Comparison of ENCODE assay signal across 8 cellular contexts in the genomic region with DNA sequence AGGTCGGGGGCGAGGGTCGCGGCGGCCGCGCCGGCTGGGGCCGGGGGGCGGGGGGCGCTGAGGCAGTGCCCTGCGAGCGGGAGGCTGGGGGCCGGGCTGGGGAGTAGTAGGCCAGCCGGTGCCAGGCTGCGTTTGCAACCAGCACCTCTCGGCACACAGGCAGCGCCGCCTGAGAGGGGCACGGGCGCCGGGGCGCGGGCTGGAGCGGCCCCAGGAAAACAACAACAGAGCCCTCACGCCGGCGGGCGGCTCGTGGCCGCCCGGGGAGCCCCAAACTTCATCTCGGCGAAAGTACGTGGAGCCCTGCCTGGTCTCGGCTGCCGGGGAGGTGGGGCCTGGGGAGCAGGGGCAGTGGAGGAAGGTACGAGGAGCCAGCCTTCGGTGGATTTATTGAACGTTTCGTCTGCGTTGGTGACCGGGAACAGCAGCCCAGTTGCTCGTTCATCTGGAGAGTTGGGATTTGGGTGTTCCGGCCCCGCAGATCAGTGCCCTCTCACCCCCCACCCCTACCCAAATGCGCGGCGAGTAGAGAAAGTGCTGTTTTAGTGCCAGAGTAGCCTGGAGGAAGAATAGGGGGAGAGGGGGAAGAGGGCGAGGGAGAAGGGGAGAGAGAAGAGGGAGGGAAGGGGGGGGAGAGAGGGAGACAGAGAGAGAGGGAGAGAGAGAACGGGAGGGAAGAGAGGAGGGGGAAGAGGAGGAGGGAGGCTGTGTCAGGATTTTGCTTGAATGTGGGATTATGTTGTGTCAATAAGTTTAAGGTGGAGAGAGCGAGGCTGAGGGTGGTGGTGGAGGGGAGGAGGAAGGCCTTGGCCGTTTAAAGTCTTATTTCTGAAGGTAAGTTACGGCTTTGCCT. TPM values are rescaled to one million over a fixed set of nuclear protein-coding genes. Genes with fewer than 3 reads are reported as not detected.
DNase-seq lines count a peak whose midpoint lies in the region; ATAC-seq and TF ChIP-seq lines count a peak whose summit lies in the region.

No MANE protein-coding gene starts in this region.

- TF ChIP-seq POLR2A in Peyer's patch (IDR thresholded peaks at IDR 0.05) = no peak

- H3K36me3 Mint-ChIP-seq in CD14-positive monocyte = peaks cover 3 to 12% of the 10 kb centered on the region in 2 donors
- H3K36me3 Mint-ChIP-seq in activated T-helper 2 cell treated with anti-CD3 and anti-CD28 coated beads, Interferon-gamma antibody, Interleukin-2, Interleukin-4, amounts not matched to agents 10 μg/mL and 5 μg/mL and 100 μg/mL, durations not matched to agents 14 hours and 24 hours and 36 hours (ENCODE audit: low read depth) = peaks cover 17% of the 10 kb centered on the region
- H3K36me3 Mint-ChIP-seq in naive thymus-derived CD8-positive, alpha-beta T cell = peaks cover 3 to 26% (median 9%) of the 10 kb centered on the region in 3 donors

- no peaks in the 10 kb centered on the region for H3K27me3 ChIP-seq in Peyer's patch

- POLR2A ChIA-PET in naive thymus-derived CD8-positive, alpha-beta T cell (lab: Charles Lee) = interaction anchor here (0.7 to 1.8 kb wide), 8 partner anchors 8 to 701 kb away, joined by 3 to 6 read pairs (median 4); no protein-coding TSS in a partner anchor

- H3K27ac ChIP-seq in Peyer's patch (peak overlapping the region; percentile 90 to 97 (median 96)), temporal lobe (ENCODE audit: low read depth, low read length) (peak overlapping the region; percentile 79)

- intact Hi-C loops in CD14-positive monocyte (cut with micrococcal nuclease) = no loop called here
- intact Hi-C loops in activated T-helper 2 cell treated with anti-CD3 and anti-CD28 coated beads, Interferon-gamma antibody, Interleukin-2, Interleukin-4, amounts not matched to agents 10 μg/mL and 5 μg/mL and 100 μg/mL, durations not matched to agents 14 hours and 24 hours and 36 hours (cut with micrococcal nuclease) = loop anchor here (1.0 to 10.0 kb wide), 6 partner anchors 75 to 1304 kb away; no protein-coding TSS in a partner anchor

- TF ChIP-seq CTCF in CD14-positive monocyte (IDR thresholded peaks at IDR 0.05) (no peak), Peyer's patch (IDR thresholded peaks at IDR 0.05) (no peak), fibroblast of the aortic adventitia (IDR thresholded peaks at IDR 0.05; ENCODE audit: insufficient read depth, low read length) (no peak)

- H3K4me3 Mint-ChIP-seq in CD14-positive monocyte = peak overlapping the region; percentile 97 to 98
- peak overlapping the region; percentile 96 for H3K4me3 Mint-ChIP-seq in activated T-helper 2 cell treated with anti-CD3 and anti-CD28 coated beads, Interferon-gamma antibody, Interleukin-2, Interleukin-4, amounts not matched to agents 10 μg/mL and 5 μg/mL and 100 μg/mL, durations not matched to agents 14 hours and 24 hours and 36 hours (ENCODE audit: low read depth)
- peak overlapping the region; percentile 81 to 100 (median 98) for H3K4me3 Mint-ChIP-seq in naive thymus-derived CD8-positive, alpha-beta T cell

- peaks cover 0 to 12% (median 2%) of the 10 kb centered on the region in 4 donors for H3K4me1 ChIP-seq in Peyer's patch

- H3K36me3 ChIP-seq in Peyer's patch = no peaks in the 10 kb centered on the region

- H3K4me3 ChIP-seq in Peyer's patch (peak overlapping the region; percentile 81 to 95 (median 92)), fibroblast of the aortic adventitia (ENCODE audit: low read depth, low read length) (peak overlapping the region; percentile 87)

- peak overlapping the region; percentile 54 to 96 (median 94) for H3K27ac Mint-ChIP-seq in CD14-positive monocyte
- H3K27ac Mint-ChIP-seq in activated T-helper 2 cell treated with anti-CD3 and anti-CD28 coated beads, Interferon-gamma antibody, Interleukin-2, Interleukin-4, amounts not matched to agents 10 μg/mL and 5 μg/mL and 100 μg/mL, durations not matched to agents 14 hours and 24 hours and 36 hours = peak overlapping the region; percentile 95
- H3K27ac Mint-ChIP-seq in naive thymus-derived CD8-positive, alpha-beta T cell = peak overlapping the region; percentile 92 to 100 (median 98)

- H3K27me3 Mint-ChIP-seq in CD14-positive monocyte (ENCODE audit: low read depth in 3 of 3) = peaks cover 0 to 6% (median 4%) of the 10 kb centered on the region in 3 donors
- peaks cover 2% of the 10 kb centered on the region for H3K27me3 Mint-ChIP-seq in activated T-helper 2 cell treated with anti-CD3 and anti-CD28 coated beads, Interferon-gamma antibody, Interleukin-2, Interleukin-4, amounts not matched to agents 10 μg/mL and 5 μg/mL and 100 μg/mL, durations not matched to agents 14 hours and 24 hours and 36 hours (ENCODE audit: low read depth)
- H3K27me3 Mint-ChIP-seq in naive thymus-derived CD8-positive, alpha-beta T cell = no peaks in the 10 kb centered on the region

- ATAC-seq in GM19328 (IDR thresholded peaks at IDR 0.05; ENCODE audit: unreplicated experiment) = peak; percentile 31
- ATAC-seq in HG03432 (IDR thresholded peaks at IDR 0.05; ENCODE audit: unreplicated experiment) = peak; percentile 31
- peak; percentile 53 for ATAC-seq in naive thymus-derived CD8-positive, alpha-beta T cell

- H3K9me3 Mint-ChIP-seq in CD14-positive monocyte = no peaks in the 10 kb centered on the region
- no peaks in the 10 kb centered on the region for H3K9me3 Mint-ChIP-seq in activated T-helper 2 cell treated with anti-CD3 and anti-CD28 coated beads, Interferon-gamma antibody, Interleukin-2, Interleukin-4, amounts not matched to agents 10 μg/mL and 5 μg/mL and 100 μg/mL, durations not matched to agents 14 hours and 24 hours and 36 hours
- no peaks in the 10 kb centered on the region for H3K9me3 Mint-ChIP-seq in naive thymus-derived CD8-positive, alpha-beta T cell

- DNase-seq in CD14-positive monocyte (ENCODE audit: low spot score) (peak; percentile 50), Peyer's patch (peak; percentile 64 to 83 (median 77)), fibroblast of the aortic adventitia (ENCODE audit: low read depth) (peak; percentile 47)
- DNase-seq in activated T-helper 2 cell treated with anti-CD3 and anti-CD28 coated beads, Interferon-gamma antibody, Interleukin-2, Interleukin-4, amounts not matched to agents 10 μg/mL and 5 μg/mL and 100 μg/mL, durations not matched to agents 14 hours and 24 hours and 36 hours (ENCODE audit: low spot score) = peak; percentile 42
- DNase-seq in naive thymus-derived CD8-positive, alpha-beta T cell = peak; percentile 37 to 74 (median 59)

- no peaks in the 10 kb centered on the region for H3K9me3 ChIP-seq in Peyer's patch

- peaks cover 28% of the 10 kb centered on the region for H3K4me1 Mint-ChIP-seq in CD14-positive monocyte
- H3K4me1 Mint-ChIP-seq in activated T-helper 2 cell treated with anti-CD3 and anti-CD28 coated beads, Interferon-gamma antibody, Interleukin-2, Interleukin-4, amounts not matched to agents 10 μg/mL and 5 μg/mL and 100 μg/mL, durations not matched to agents 14 hours and 24 hours and 36 hours (ENCODE audit: low read depth) = peaks cover 20% of the 10 kb centered on the region
- peaks cover 13 to 45% (median 35%) of the 10 kb centered on the region in 4 donors for H3K4me1 Mint-ChIP-seq in naive thymus-derived CD8-positive, alpha-beta T cell

RNA-seq across cellular contexts. Expression of a gene that starts 0.8 kb away (rescaled TPM):
- 10 to 100 TPM; 16.6 to 25.1 TPM for polyA plus RNA-seq in CD14-positive monocyte
- 10 to 100 TPM; 33.0 to 46.3 (median 36.7) TPM for total RNA-seq in Peyer's patch
- total RNA-seq in activated T-helper 2 cell treated with anti-CD3 and anti-CD28 coated beads, Interferon-gamma antibody, Interleukin-2, Interleukin-4, amounts not matched to agents 10 μg/mL and 5 μg/mL and 100 μg/mL, durations not matched to agents 14 hours and 24 hours and 36 hours = 35.8 and 39.8 TPM in 2 replicates
- 77.8 and 81.8 TPM in 2 replicates for total RNA-seq in fibroblast of the aortic adventitia (ENCODE audit: low replicate concordance)
- 10 to 100 TPM; 87.8 to 93.2 TPM for total RNA-seq in naive thymus-derived CD8-positive, alpha-beta T cell
- polyA plus RNA-seq in naive thymus-derived CD8-positive, alpha-beta T cell = 10 to 100 TPM; 86.9 to 95.4 (median 94.2) TPM
- 18.2 TPM for total RNA-seq in temporal lobe

Comparison
In these comparisons a context has a peak if more than half of its experiments do, and no peak if none do; other contexts are left out.
1. Peak in every context shown above with its lines: DNase-seq, ATAC-seq, H3K4me3 ChIP-seq and H3K27ac ChIP-seq.